In genomic region chr4:41319553-41319952, GRCh38 we compare ENCODE assay signal across 19 cellular contexts.
DNase-seq lines count a peak whose midpoint lies in the region; ATAC-seq and TF ChIP-seq lines count a peak whose summit lies in the region.
"Had no signal": no experiment of that assay in that cellular context is flagged by ENCODE, and none has a peak within 500 bp of the region (broad histone marks: within the 10 kb centered on the region; RNA-seq: fewer than 3 reads in every experiment).

No MANE protein-coding gene starts in this region.

- peak overlapping the region; percentile 39 for H2BK15ac ChIP-seq in mesendoderm (replicated peaks; ENCODE audit: low read depth)

- H3K4me1 Mint-ChIP-seq in T-cell, result no peaks in the 10 kb centered on the region
- no peaks in the 10 kb centered on the region for H3K4me1 Mint-ChIP-seq in activated CD4-positive, alpha-beta T cell treated with anti-CD3 and anti-CD28 coated beads, Interleukin-2, amount 10 ng/mL, durations not matched to agents 24 days and 14 days
- H3K4me1 Mint-ChIP-seq: activated CD4-positive, alpha-beta T cell treated with anti-CD3 and anti-CD28 coated beads, Interleukin-2, amount 10 ng/mL, durations not matched to agents 7 days and 5 days; stimulated activated naive CD8-positive, alpha-beta T cell treated with anti-CD3 and anti-CD28 coated beads, Interleukin-15, amount 100 ng/mL, for 72 hours had no signal

- H3K18ac ChIP-seq in mesendoderm (ENCODE audit: low read length), result no peak overlapping the region

- WGBS in mesendoderm (ENCODE audit: extremely low coverage, insufficient coverage, low lambda C conversion rate), result no CpG with 5 or more reads among the region's 5 CpGs

- no peak for TF ChIP-seq POLR2A in breast epithelium (IDR thresholded peaks at IDR 0.05)

- no peak overlapping the region for H2AK5ac ChIP-seq in mesendoderm (ENCODE audit: low read length)

- H3K27ac Mint-ChIP-seq in T-cell, result no peak overlapping the region
- H3K27ac Mint-ChIP-seq in activated CD4-positive, alpha-beta T cell treated with anti-CD3 and anti-CD28 coated beads, Interleukin-2, amount 10 ng/mL, durations not matched to agents 24 days and 14 days, result no peak overlapping the region
- H3K27ac Mint-ChIP-seq: activated CD4-positive, alpha-beta T cell treated with anti-CD3 and anti-CD28 coated beads, Interleukin-2, amount 10 ng/mL, durations not matched to agents 7 days and 5 days; B cell; natural killer cell treated with Interleukin-12 subunit alpha and Interleukin-12 subunit beta and Interleukin-15 and Interleukin-18, amount 100 ng/mL, for 72 hours; stimulated activated naive CD8-positive, alpha-beta T cell treated with anti-CD3 and anti-CD28 coated beads, Interleukin-15, amount 100 ng/mL, for 72 hours had no signal

- H3K23ac ChIP-seq in mesendoderm (ENCODE audit: low read length), result no peak overlapping the region

- DNase-seq in DMS53 (lab: John Stamatoyannopoulos, UW) (peak; percentile 99), NCI-H2029 treated with DMSO at 0.1 percent for 48 hours (lab: John Stamatoyannopoulos, UW) (peak; percentile 70), breast epithelium (ENCODE audit: low spot score in 2 of 2) (peak in 1 of 2 donors; percentile 31), mesendoderm (peak; percentile 63), T-cell (no peak), NCI-H446 treated with DMSO at 0.1 percent for 48 hours (lab: John Stamatoyannopoulos, UW) (no peak), left cardiac atrium (no peak)
- DNase-seq in activated CD4-positive, alpha-beta T cell treated with anti-CD3 and anti-CD28 coated beads, Interleukin-2, amount 10 ng/mL, durations not matched to agents 24 days and 14 days, result no peak
- DNase-seq: activated CD4-positive, alpha-beta T cell treated with anti-CD3 and anti-CD28 coated beads, Interleukin-2, amount 10 ng/mL, durations not matched to agents 7 days and 5 days; effector CD4-positive, alpha-beta T cell; foreskin melanocyte; GF-D8; kidney; NCI-H1436; stimulated activated naive CD8-positive, alpha-beta T cell treated with anti-CD3 and anti-CD28 coated beads, Interleukin-15, amount 100 ng/mL, for 72 hours had no signal

- H3K4me3 Mint-ChIP-seq in T-cell, result no peak overlapping the region
- no peak overlapping the region for H3K4me3 Mint-ChIP-seq in activated CD4-positive, alpha-beta T cell treated with anti-CD3 and anti-CD28 coated beads, Interleukin-2, amount 10 ng/mL, durations not matched to agents 24 days and 14 days
- H3K4me3 Mint-ChIP-seq: activated CD4-positive, alpha-beta T cell treated with anti-CD3 and anti-CD28 coated beads, Interleukin-2, amount 10 ng/mL, durations not matched to agents 7 days and 5 days; B cell; natural killer cell treated with Interleukin-12 subunit alpha and Interleukin-12 subunit beta and Interleukin-15 and Interleukin-18, amount 100 ng/mL, for 72 hours; stimulated activated naive CD8-positive, alpha-beta T cell treated with anti-CD3 and anti-CD28 coated beads, Interleukin-15, amount 100 ng/mL, for 72 hours had no signal

- H2BK120ac ChIP-seq in mesendoderm (ENCODE audit: low read depth, low read length), result no peak overlapping the region

- peaks cover 0 to 11% (median 0%) of the 10 kb centered on the region in 3 donors for H3K9me3 Mint-ChIP-seq in T-cell
- H3K9me3 Mint-ChIP-seq in activated CD4-positive, alpha-beta T cell treated with anti-CD3 and anti-CD28 coated beads, Interleukin-2, amount 10 ng/mL, durations not matched to agents 24 days and 14 days, result no peaks in the 10 kb centered on the region
- H3K9me3 Mint-ChIP-seq: activated CD4-positive, alpha-beta T cell treated with anti-CD3 and anti-CD28 coated beads, Interleukin-2, amount 10 ng/mL, durations not matched to agents 7 days and 5 days; natural killer cell treated with Interleukin-12 subunit alpha and Interleukin-12 subunit beta and Interleukin-15 and Interleukin-18, amount 100 ng/mL, for 72 hours had no signal

- H3K36me3 ChIP-seq in breast epithelium (no peaks in the 10 kb centered on the region), mesendoderm (ENCODE audit: control insufficient read depth, insufficient read depth, low read length) (no peaks in the 10 kb centered on the region)
- H3K36me3 ChIP-seq: ascending aorta had no signal

- POLR2A ChIA-PET in T-cell (lab: Charles Lee), result no interaction called here

- no peaks in the 10 kb centered on the region for H3K79me2 ChIP-seq in mesendoderm (ENCODE audit: control insufficient read depth, insufficient read depth, low read length)

- H3K4me3 ChIP-seq in breast epithelium (no peak overlapping the region), mesendoderm (ENCODE audit: low read length) (no peak overlapping the region)
- H3K4me3 ChIP-seq: ascending aorta had no signal

- no peak overlapping the region for H4K5ac ChIP-seq in mesendoderm (ENCODE audit: low read length)

- CTCF ChIA-PET in T-cell (lab: Charles Lee), result no interaction called here

- intact Hi-C loops in breast epithelium (cut with DNase I; ENCODE audit: low total_unique reads) (no loop called here), left cardiac atrium (cut with DNase I) (no loop called here)
- intact Hi-C loops in activated CD4-positive, alpha-beta T cell treated with anti-CD3 and anti-CD28 coated beads, Interleukin-2, amount 10 ng/mL, durations not matched to agents 24 days and 14 days (cut with micrococcal nuclease), result no loop called here

- H3K9ac ChIP-seq in mesendoderm (ENCODE audit: low read length), result no peak overlapping the region

- H3K4me1 ChIP-seq in breast epithelium, result peaks cover 0 to 5% of the 10 kb centered on the region in 2 donors
- H3K4me1 ChIP-seq in mesendoderm (ENCODE audit: control insufficient read depth, low read depth, low read length), result no peaks in the 10 kb centered on the region
- H3K4me1 ChIP-seq: ascending aorta had no signal

- H3K27me3 ChIP-seq in breast epithelium (no peaks in the 10 kb centered on the region), mesendoderm (ENCODE audit: insufficient read depth, low read length, poor library complexity) (no peaks in the 10 kb centered on the region)
- H3K27me3 ChIP-seq: ascending aorta had no signal

- H4K8ac ChIP-seq in mesendoderm (ENCODE audit: low read depth, low read length), result no peak overlapping the region

- H3K56ac ChIP-seq in mesendoderm (ENCODE audit: low read length), result no peak overlapping the region

- H2BK5ac ChIP-seq in mesendoderm (ENCODE audit: low read length), result no peak overlapping the region

- peaks cover 0 to 14% of the 10 kb centered on the region in 2 donors for H3K27me3 Mint-ChIP-seq in T-cell
- H3K27me3 Mint-ChIP-seq in activated CD4-positive, alpha-beta T cell treated with anti-CD3 and anti-CD28 coated beads, Interleukin-2, amount 10 ng/mL, durations not matched to agents 24 days and 14 days, result no peaks in the 10 kb centered on the region
- H3K27me3 Mint-ChIP-seq: activated CD4-positive, alpha-beta T cell treated with anti-CD3 and anti-CD28 coated beads, Interleukin-2, amount 10 ng/mL, durations not matched to agents 7 days and 5 days; natural killer cell treated with Interleukin-12 subunit alpha and Interleukin-12 subunit beta and Interleukin-15 and Interleukin-18, amount 100 ng/mL, for 72 hours; stimulated activated naive CD8-positive, alpha-beta T cell treated with anti-CD3 and anti-CD28 coated beads, Interleukin-15, amount 100 ng/mL, for 72 hours had no signal

- no peak overlapping the region for H3K4ac ChIP-seq in mesendoderm (ENCODE audit: low read depth, low read length)

- no peaks in the 10 kb centered on the region for H3K36me3 Mint-ChIP-seq in T-cell
- no peaks in the 10 kb centered on the region for H3K36me3 Mint-ChIP-seq in activated CD4-positive, alpha-beta T cell treated with anti-CD3 and anti-CD28 coated beads, Interleukin-2, amount 10 ng/mL, durations not matched to agents 24 days and 14 days (ENCODE audit: low read depth)
- H3K36me3 Mint-ChIP-seq: natural killer cell treated with Interleukin-12 subunit alpha and Interleukin-12 subunit beta and Interleukin-15 and Interleukin-18, amount 100 ng/mL, for 72 hours had no signal

- H3K9me3 ChIP-seq in breast epithelium, result no peaks in the 10 kb centered on the region
- H3K9me3 ChIP-seq: ascending aorta had no signal

- H3K27ac ChIP-seq in breast epithelium, result peak overlapping the region; percentile 56 to 79
- H3K27ac ChIP-seq in mesendoderm (ENCODE audit: low read depth, low read length), result no peak overlapping the region
- H3K27ac ChIP-seq: ascending aorta had no signal

- H3K4me2 ChIP-seq in mesendoderm (ENCODE audit: low read length), result no peak overlapping the region

- no peak for TF ChIP-seq CTCF in breast epithelium (IDR thresholded peaks at IDR 0.05)

- ATAC-seq in T-cell (replicated peaks in 1 of 4) (no peak), left cardiac atrium (no peak)
- ATAC-seq: natural killer cell treated with Interleukin-12 subunit alpha and Interleukin-12 subunit beta and Interleukin-15 and Interleukin-18, amount 100 ng/mL, for 72 hours; sciatic nerve; stimulated activated naive CD8-positive, alpha-beta T cell treated with anti-CD3 and anti-CD28 coated beads, Interleukin-15, amount 100 ng/mL, for 72 hours had no signal

- no peaks in the 10 kb centered on the region for H3K79me1 ChIP-seq in mesendoderm (ENCODE audit: low read length)

Comparison
In these comparisons a context has a peak if more than half of its experiments do, and no peak if none do; other contexts are left out.
1. DNase-seq: peak in DMS53 (single experiment), NCI-H2029 treated with DMSO at 0.1 percent for 48 hours (single experiment) and mesendoderm (single experiment); none in T-cell (0 of 34), NCI-H446 treated with DMSO at 0.1 percent for 48 hours (single experiment), left cardiac atrium (single experiment) and activated CD4-positive, alpha-beta T cell treated with anti-CD3 and anti-CD28 coated beads, Interleukin-2, amount 10 ng/mL, durations not matched to agents 24 days and 14 days (single experiment).